In the genomic region with DNA sequence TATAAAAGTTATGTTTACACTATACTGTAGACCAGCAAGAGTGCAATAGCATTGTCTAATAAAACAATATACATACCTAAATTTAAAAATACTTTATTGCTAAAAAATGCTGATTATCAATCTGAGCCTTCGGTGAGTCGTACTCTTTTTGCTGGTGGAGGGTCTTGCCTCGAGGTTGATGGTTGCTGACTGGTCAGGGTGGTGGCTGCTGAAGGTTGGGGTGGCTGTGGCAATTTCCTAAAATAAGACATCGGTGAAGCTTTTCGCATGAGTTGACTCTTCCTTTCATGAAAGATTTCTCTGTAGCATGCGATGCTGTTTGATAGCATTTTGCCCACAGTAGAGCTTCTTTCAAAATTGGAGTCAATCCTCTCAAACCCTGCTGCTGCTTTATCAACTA, we compare ENCODE assay signal across 30 cellular contexts. TPM values are rescaled to one million over a fixed set of nuclear protein-coding genes. Genes with fewer than 3 reads are reported as not detected.
DNase-seq lines count a peak whose midpoint lies in the region; ATAC-seq, FAIRE-seq and TF ChIP-seq lines count a peak whose summit lies in the region.
"Had no signal": no experiment of that assay in that cellular context is flagged by ENCODE, and none has a peak within 500 bp of the region (broad histone marks: within the 10 kb centered on the region; RNA-seq: fewer than 3 reads in every experiment).

No MANE protein-coding gene starts in this region.

- DNase-seq in HepG2 (ENCODE audit: low spot score) (no peak), right lobe of liver (no peak), DND-41 (no peak), myocyte (ENCODE audit: low read depth) (peak; percentile 69), 8988T (no peak), HCEC 1CT (no peak), germinal center (ENCODE audit: low spot score) (no peak)
- DNase-seq: DMS153, H9, HFFc6, KBM-7, MV-4-11, NCI-H1105, NCI-H1436 treated with DMSO at 0.1 percent for 48 hours, NCI-H1930, NCI-H2107, NCI-H524 treated with DMSO at 0.1 percent for 48 hours, NCI-H82, PC-9 had no signal

- 99% methylated on average over 6 of the region's 6 CpGs for WGBS in HepG2 (ENCODE audit: low lambda C conversion rate)
- 92% methylated on average over 6 of the region's 6 CpGs for WGBS in right lobe of liver (ENCODE audit: insufficient coverage, low coverage, low lambda C conversion rate, missing lambda C conversion rate)

- CTCF ChIA-PET in HepG2 (lab: Yijun Ruan, JAX; ENCODE audit: low intra/inter-chr PET ratio, low total read pairs): no interaction called here

- H3K4me1 ChIP-seq in HepG2 (ENCODE audit: insufficient read depth, low read length) (peaks cover 38% of the 10 kb centered on the region), right lobe of liver (peaks cover 0 to 9% (median 3%) of the 10 kb centered on the region in 4 donors), DND-41 (ENCODE audit: insufficient read depth, low read length) (peaks cover 44% of the 10 kb centered on the region)

- no peaks in the 10 kb centered on the region; a peak in 1 of 5 replicates for H3K27me3 ChIP-seq in HepG2 (ENCODE audit: control insufficient read depth in 1 of 2, insufficient read depth in 2 of 2, low read length in 2 of 2)
- no peaks in the 10 kb centered on the region for H3K27me3 ChIP-seq in right lobe of liver
- no peaks in the 10 kb centered on the region for H3K27me3 ChIP-seq in DND-41 (ENCODE audit: insufficient read depth, low read length, poor library complexity)
- H3K27me3 ChIP-seq: SJCRH30 had no signal

- no peak for TF ChIP-seq EP300 in HepG2 (IDR thresholded peaks at IDR 0.05; ENCODE audit: low read depth in 2 of 2, low read length in 2 of 2)
- TF ChIP-seq EP300 in HepG2 (CRISPR knock-in tag; IDR thresholded peaks at IDR 0.05; ENCODE audit: borderline replicate concordance): no peak

- H3K79me2 ChIP-seq in HepG2 (ENCODE audit: insufficient read depth, low read length) (peaks cover 40% of the 10 kb centered on the region), DND-41 (ENCODE audit: insufficient read depth, low read length) (peaks cover 71% of the 10 kb centered on the region)

- H3K27ac ChIP-seq in HepG2 (ENCODE audit: extremely low read length, insufficient read depth, low read length) (no peak overlapping the region), right lobe of liver (no peak overlapping the region), DND-41 (ENCODE audit: low read length) (no peak overlapping the region)
- H3K27ac ChIP-seq: C4-2B, PC-9, SJCRH30 had no signal

- H4K20me1 ChIP-seq in HepG2 (ENCODE audit: insufficient read depth, low read length) (no peaks in the 10 kb centered on the region; the same call in 1 of the 2 replicates), DND-41 (ENCODE audit: insufficient read depth, low read length) (peaks cover 38% of the 10 kb centered on the region)

- no TSS peak for BruUV-seq in HepG2 (replicated peaks; lab: Mats Ljungman, UMichigan)

- intact Hi-C loops in HepG2 (cut with micrococcal nuclease; ENCODE audit: unreplicated experiment) (no loop called here), right lobe of liver (cut with DNase I) (no loop called here)

- peaks cover 4 to 11% of the 10 kb centered on the region in 2 experiments; a peak in 4 of 5 replicates for H3K36me3 ChIP-seq in HepG2 (replicated peaks in 1 of 2; ENCODE audit: control insufficient read depth in 1 of 2, insufficient read depth in 2 of 2, low read length in 2 of 2)
- H3K36me3 ChIP-seq in right lobe of liver: no peaks in the 10 kb centered on the region
- H3K36me3 ChIP-seq in DND-41 (ENCODE audit: insufficient read depth, low read length): peaks cover 38% of the 10 kb centered on the region

- H2AFZ ChIP-seq in HepG2 (ENCODE audit: low read length) (no peak overlapping the region), DND-41 (ENCODE audit: low read depth, low read length) (no peak overlapping the region)
- H2AFZ ChIP-seq: GM23338, PC-9 had no signal

- no peak for ATAC-seq in HepG2
- no peak for ATAC-seq in right lobe of liver
- ATAC-seq in DND-41 (ENCODE audit: insufficient read depth, low read depth): no peak
- ATAC-seq: GM23338, Right ventricle myocardium inferior, SK-N-SH treated with all-trans-retinoic acid at 6 μM for 48 hours had no signal

- peaks cover 9% of the 10 kb centered on the region; the same call in 1 of the 2 replicates for H3K9me3 ChIP-seq in HepG2 (ENCODE audit: low read length)
- no peaks in the 10 kb centered on the region for H3K9me3 ChIP-seq in right lobe of liver
- no peaks in the 10 kb centered on the region for H3K9me3 ChIP-seq in DND-41 (ENCODE audit: insufficient read depth, low read length, severe bottlenecking)
- H3K9me3 ChIP-seq: SJCRH30 had no signal

- TF ChIP-seq POLR2A in HepG2 (IDR thresholded peaks at IDR 0.05; ENCODE audit: insufficient read depth in 1 of 2, low read depth in 2 of 2, low read length in 2 of 2) (no peak), right lobe of liver (IDR thresholded peaks at IDR 0.05) (no peak)

- FAIRE-seq in HepG2 (lab: Jason Lieb, UNC): no peak

- TF ChIP-seq CTCF in HepG2 (CRISPR knock-in tag; IDR thresholded peaks at IDR 0.05) (no peak), right lobe of liver (IDR thresholded peaks at IDR 0.05) (no peak), DND-41 (IDR thresholded peaks at IDR 0.05; ENCODE audit: borderline replicate concordance, extremely low read depth, low read length, poor library complexity, severe bottlenecking) (no peak)

- H3K4me2 ChIP-seq in HepG2 (ENCODE audit: low read depth, low read length): no peak overlapping the region
- H3K4me2 ChIP-seq in DND-41 (ENCODE audit: insufficient read depth, low read length): peak overlapping the region; percentile 30; the same call in 1 of the 2 replicates
- H3K4me2 ChIP-seq: GM23338 had no signal

- no peak for TF ChIP-seq RAD21 in HepG2 (CRISPR knock-in tag; IDR thresholded peaks at IDR 0.05)

- H3K9ac ChIP-seq in HepG2 (ENCODE audit: insufficient read depth, low read depth, low read length) (no peak overlapping the region), DND-41 (ENCODE audit: low read depth, low read length) (no peak overlapping the region)

- H3K4me3 ChIP-seq in HepG2 (replicated peaks in 1 of 3; ENCODE audit: insufficient read depth in 1 of 3, low read depth in 2 of 3, low read length in 3 of 3) (no peak overlapping the region), right lobe of liver (no peak overlapping the region), DND-41 (ENCODE audit: low read depth in 1 of 2, low read length in 2 of 2) (no peak overlapping the region)
- H3K4me3 ChIP-seq: GM23338, PC-9, SJCRH30 had no signal

- in situ Hi-C loops in HepG2 (cut with HindIII; ENCODE audit: extremely low pct_ligation_motif_present, low pct_unique_long_range_greater_than_20kb): no loop called here

- POLR2A ChIA-PET in HepG2 (lab: Yijun Ruan, JAX): no interaction called here

RNA-seq across cellular contexts. Expression of gene TIGD1, which starts 2.4 kb away (rescaled TPM):
- 4.3 and 9.5 TPM in 2 replicates for total RNA-seq in HepG2 (2016; rRNA removed; fragmentation: Illumina TruSeq; extraction: Trizol)
- 2.2 and 3.3 TPM in 2 replicates for total RNA-seq in HepG2 (2016; cell fraction: cytosol; rRNA removed; fragmentation: Illumina TruSeq; extraction: Trizol; ENCODE audit: low read depth)
- total RNA-seq in HepG2 (2016; cell fraction: insoluble cytoplasmic fraction; rRNA removed; fragmentation: Illumina TruSeq; extraction: Trizol): 3.3 and 9.6 TPM in 2 replicates
- 3.5 and 3.7 TPM in 2 replicates for total RNA-seq in HepG2 (2016; cell fraction: membrane; rRNA removed; fragmentation: Illumina TruSeq; extraction: Trizol)
- 21.5 and 23.5 TPM in 2 replicates for total RNA-seq in HepG2 (2016; cell fraction: nucleus; rRNA removed; fragmentation: Illumina TruSeq; extraction: Trizol)
- polyA plus RNA-seq in HepG2 (2011; rRNA removed): 3.5 and 4.1 TPM in 2 replicates
- polyA plus RNA-seq in HepG2 (2011; cell fraction: cytosol; rRNA removed): 1.5 and 2.4 TPM in 2 replicates
- polyA plus RNA-seq in HepG2 (2011; cell fraction: nucleus; rRNA removed): 9.8 and 13.9 TPM in 2 replicates
- 3.0 and 5.2 TPM in 2 replicates for polyA plus RNA-seq in HepG2 (2012)
- 0.81 and 0.84 TPM in 2 replicates for polyA plus RNA-seq in HepG2 (2016; cell fraction: cytosol; fragmentation: Illumina TruSeq; extraction: Trizol; ENCODE audit: low read depth)
- 2.8 and 3.7 TPM in 2 replicates for polyA plus RNA-seq in HepG2 (2016; cell fraction: insoluble cytoplasmic fraction; fragmentation: Illumina TruSeq; extraction: Trizol; ENCODE audit: low read depth)
- polyA plus RNA-seq in HepG2 (2016; cell fraction: membrane; fragmentation: Illumina TruSeq; extraction: Trizol; ENCODE audit: low read depth): 1.3 and 1.4 TPM in 2 replicates
- 10.9 and 11.9 TPM in 2 replicates for polyA plus RNA-seq in HepG2 (2016; cell fraction: nucleus; fragmentation: Illumina TruSeq; extraction: Trizol; ENCODE audit: insufficient read depth, low read depth)
- polyA minus RNA-seq in HepG2 (2011; rRNA and poly(A)+ RNA removed; ENCODE audit: low replicate concordance): 4.3 and 8.7 TPM in 2 replicates
- 1.8 and 2.4 TPM in 2 replicates for polyA minus RNA-seq in HepG2 (2011; cell fraction: cytosol; rRNA and poly(A)+ RNA removed)
- 59.7 and 61.4 TPM in 2 replicates for polyA minus RNA-seq in HepG2 (2011; cell fraction: nucleus; rRNA and poly(A)+ RNA removed)
- 1 to 10 TPM in 3 of 6 experiments, under 1 TPM in 3; 0.68 to 1.5 (median 1.0) TPM for total RNA-seq in right lobe of liver
- total RNA-seq in myocyte: 2.1 and 3.0 TPM in 2 replicates
- 4.1 TPM for polyA plus RNA-seq in myocyte (2012)

RNA-seq across cellular contexts. Expression of gene EIF4E2, which starts 2.5 kb away (rescaled TPM):
- total RNA-seq in HepG2 (2016; rRNA removed; fragmentation: Illumina TruSeq; extraction: Trizol) (101 and 128 TPM in 2 replicates), right lobe of liver (10 to 100 TPM; 24.3 to 47.7 (median 42.0) TPM), myocyte (119 and 122 TPM in 2 replicates)
- 29.6 and 31.9 TPM in 2 replicates for total RNA-seq in HepG2 (2016; cell fraction: cytosol; rRNA removed; fragmentation: Illumina TruSeq; extraction: Trizol; ENCODE audit: low read depth)
- 108 and 125 TPM in 2 replicates for total RNA-seq in HepG2 (2016; cell fraction: insoluble cytoplasmic fraction; rRNA removed; fragmentation: Illumina TruSeq; extraction: Trizol)
- 48.3 and 55.2 TPM in 2 replicates for total RNA-seq in HepG2 (2016; cell fraction: membrane; rRNA removed; fragmentation: Illumina TruSeq; extraction: Trizol)
- 54.3 and 63.2 TPM in 2 replicates for total RNA-seq in HepG2 (2016; cell fraction: nucleus; rRNA removed; fragmentation: Illumina TruSeq; extraction: Trizol)
- polyA plus RNA-seq in HepG2 (2011; rRNA removed): 25.0 and 30.3 TPM in 2 replicates
- 27.2 and 34.2 TPM in 2 replicates for polyA plus RNA-seq in HepG2 (2011; cell fraction: cytosol; rRNA removed)
- 33.9 and 49.1 TPM in 2 replicates for polyA plus RNA-seq in HepG2 (2011; cell fraction: nucleus; rRNA removed)
- polyA plus RNA-seq in HepG2 (2012): 68.3 and 79.6 TPM in 2 replicates
- polyA plus RNA-seq in HepG2 (2016; cell fraction: cytosol; fragmentation: Illumina TruSeq; extraction: Trizol; ENCODE audit: low read depth): 33.6 and 34.9 TPM in 2 replicates
- polyA plus RNA-seq in HepG2 (2016; cell fraction: insoluble cytoplasmic fraction; fragmentation: Illumina TruSeq; extraction: Trizol; ENCODE audit: low read depth): 140 and 153 TPM in 2 replicates
- polyA plus RNA-seq in HepG2 (2016; cell fraction: membrane; fragmentation: Illumina TruSeq; extraction: Trizol; ENCODE audit: low read depth): 39.6 and 46.6 TPM in 2 replicates
- 78.2 and 79.4 TPM in 2 replicates for polyA plus RNA-seq in HepG2 (2016; cell fraction: nucleus; fragmentation: Illumina TruSeq; extraction: Trizol; ENCODE audit: insufficient read depth, low read depth)
- 14.0 and 21.7 TPM in 2 replicates for polyA minus RNA-seq in HepG2 (2011; rRNA and poly(A)+ RNA removed; ENCODE audit: low replicate concordance)
- 12.3 and 14.2 TPM in 2 replicates for polyA minus RNA-seq in HepG2 (2011; cell fraction: cytosol; rRNA and poly(A)+ RNA removed)
- 73.8 and 82.7 TPM in 2 replicates for polyA minus RNA-seq in HepG2 (2011; cell fraction: nucleus; rRNA and poly(A)+ RNA removed)
- 130 TPM for polyA plus RNA-seq in myocyte (2012)

RNA-seq across cellular contexts. Expression of gene CHRNG, which starts 8.5 kb away (rescaled TPM):
- not detected in 2 replicates for total RNA-seq in HepG2 (2016; rRNA removed; fragmentation: Illumina TruSeq; extraction: Trizol)
- not detected in 2 replicates for total RNA-seq in HepG2 (2016; cell fraction: cytosol; rRNA removed; fragmentation: Illumina TruSeq; extraction: Trizol; ENCODE audit: low read depth)
- total RNA-seq in HepG2 (2016; cell fraction: insoluble cytoplasmic fraction; rRNA removed; fragmentation: Illumina TruSeq; extraction: Trizol): not detected in 2 replicates
- not detected in 2 replicates for total RNA-seq in HepG2 (2016; cell fraction: membrane; rRNA removed; fragmentation: Illumina TruSeq; extraction: Trizol)
- total RNA-seq in HepG2 (2016; cell fraction: nucleus; rRNA removed; fragmentation: Illumina TruSeq; extraction: Trizol): not detected in 2 replicates
- polyA plus RNA-seq in HepG2 (2011; rRNA removed): not detected in 2 replicates
- polyA plus RNA-seq in HepG2 (2011; cell fraction: cytosol; rRNA removed): not detected in 2 replicates
- not detected in 2 replicates for polyA plus RNA-seq in HepG2 (2011; cell fraction: nucleus; rRNA removed)
- polyA plus RNA-seq in HepG2 (2012): 0.05 and 0.21 TPM in 2 replicates
- polyA plus RNA-seq in HepG2 (2016; cell fraction: cytosol; fragmentation: Illumina TruSeq; extraction: Trizol; ENCODE audit: low read depth): not detected in 2 replicates
- polyA plus RNA-seq in HepG2 (2016; cell fraction: insoluble cytoplasmic fraction; fragmentation: Illumina TruSeq; extraction: Trizol; ENCODE audit: low read depth): not detected in 2 replicates
- not detected in 2 replicates for polyA plus RNA-seq in HepG2 (2016; cell fraction: membrane; fragmentation: Illumina TruSeq; extraction: Trizol; ENCODE audit: low read depth)
- polyA plus RNA-seq in HepG2 (2016; cell fraction: nucleus; fragmentation: Illumina TruSeq; extraction: Trizol; ENCODE audit: insufficient read depth, low read depth): not detected in 2 replicates
- not detected in 2 replicates for polyA minus RNA-seq in HepG2 (2011; rRNA and poly(A)+ RNA removed; ENCODE audit: low replicate concordance)
- not detected in 2 replicates for polyA minus RNA-seq in HepG2 (2011; cell fraction: cytosol; rRNA and poly(A)+ RNA removed)
- not detected in 2 replicates for polyA minus RNA-seq in HepG2 (2011; cell fraction: nucleus; rRNA and poly(A)+ RNA removed)
- not detected for total RNA-seq in right lobe of liver
- total RNA-seq in myocyte: 697 and 1,132 TPM in 2 replicates
- polyA plus RNA-seq in myocyte (2012): 391 TPM
- total RNA-seq: A673, Daoy, G401, GM23338, H9, HFFc6, HT1080, MCF 10A, PC-9, Right ventricle myocardium inferior, RPMI7951 had no signal
- polyA plus RNA-seq: GM23338 had no signal

RNA-seq across cellular contexts. Expression of gene CHRND, which starts 22.0 kb away (rescaled TPM):
- 0.10 TPM in 1 of 2 replicates, not detected in the other for total RNA-seq in HepG2 (2016; rRNA removed; fragmentation: Illumina TruSeq; extraction: Trizol)
- total RNA-seq in HepG2 (2016; cell fraction: cytosol; rRNA removed; fragmentation: Illumina TruSeq; extraction: Trizol; ENCODE audit: low read depth): not detected in 2 replicates
- total RNA-seq in HepG2 (2016; cell fraction: insoluble cytoplasmic fraction; rRNA removed; fragmentation: Illumina TruSeq; extraction: Trizol): not detected in 2 replicates
- 0.07 and 0.25 TPM in 2 replicates for total RNA-seq in HepG2 (2016; cell fraction: membrane; rRNA removed; fragmentation: Illumina TruSeq; extraction: Trizol)
- not detected in 2 replicates for total RNA-seq in HepG2 (2016; cell fraction: nucleus; rRNA removed; fragmentation: Illumina TruSeq; extraction: Trizol)
- polyA plus RNA-seq in HepG2 (2011; rRNA removed): 0.13 and 0.18 TPM in 2 replicates
- 0.08 and 0.14 TPM in 2 replicates for polyA plus RNA-seq in HepG2 (2011; cell fraction: cytosol; rRNA removed)
- polyA plus RNA-seq in HepG2 (2011; cell fraction: nucleus; rRNA removed): 0.12 and 0.24 TPM in 2 replicates
- polyA plus RNA-seq in HepG2 (2012): 0.13 and 0.32 TPM in 2 replicates
- 0.10 and 0.12 TPM in 2 replicates for polyA plus RNA-seq in HepG2 (2016; cell fraction: cytosol; fragmentation: Illumina TruSeq; extraction: Trizol; ENCODE audit: low read depth)
- not detected in 2 replicates for polyA plus RNA-seq in HepG2 (2016; cell fraction: insoluble cytoplasmic fraction; fragmentation: Illumina TruSeq; extraction: Trizol; ENCODE audit: low read depth)
- polyA plus RNA-seq in HepG2 (2016; cell fraction: membrane; fragmentation: Illumina TruSeq; extraction: Trizol; ENCODE audit: low read depth): 0.11 and 0.52 TPM in 2 replicates
- polyA plus RNA-seq in HepG2 (2016; cell fraction: nucleus; fragmentation: Illumina TruSeq; extraction: Trizol; ENCODE audit: insufficient read depth, low read depth): 0.26 TPM in 1 of 2 replicates, not detected in the other
- polyA minus RNA-seq in HepG2 (2011; rRNA and poly(A)+ RNA removed; ENCODE audit: low replicate concordance): 0.28 TPM in 1 of 2 replicates, not detected in the other
- polyA minus RNA-seq in HepG2 (2011; cell fraction: cytosol; rRNA and poly(A)+ RNA removed): not detected in 2 replicates
- polyA minus RNA-seq in HepG2 (2011; cell fraction: nucleus; rRNA and poly(A)+ RNA removed): not detected in 2 replicates
- total RNA-seq in right lobe of liver: not detected
- total RNA-seq in myocyte: 273 and 339 TPM in 2 replicates
- 64.1 TPM for polyA plus RNA-seq in myocyte (2012)
- total RNA-seq: A673, Daoy, G401, H9, HFFc6, HT1080, MCF 10A, PC-9, Right ventricle myocardium inferior, RPMI7951 had no signal

RNA-seq across cellular contexts. Expression of gene PRSS56, which starts 27.8 kb away (rescaled TPM):
- not detected in 2 replicates for total RNA-seq in HepG2 (2016; rRNA removed; fragmentation: Illumina TruSeq; extraction: Trizol)
- total RNA-seq in HepG2 (2016; cell fraction: cytosol; rRNA removed; fragmentation: Illumina TruSeq; extraction: Trizol; ENCODE audit: low read depth): not detected in 2 replicates
- 0.09 TPM in 1 of 2 replicates, not detected in the other for total RNA-seq in HepG2 (2016; cell fraction: insoluble cytoplasmic fraction; rRNA removed; fragmentation: Illumina TruSeq; extraction: Trizol)
- not detected in 2 replicates for total RNA-seq in HepG2 (2016; cell fraction: membrane; rRNA removed; fragmentation: Illumina TruSeq; extraction: Trizol)
- total RNA-seq in HepG2 (2016; cell fraction: nucleus; rRNA removed; fragmentation: Illumina TruSeq; extraction: Trizol): not detected in 2 replicates
- not detected in 2 replicates for polyA plus RNA-seq in HepG2 (2011; rRNA removed)
- polyA plus RNA-seq in HepG2 (2011; cell fraction: cytosol; rRNA removed): not detected in 2 replicates
- polyA plus RNA-seq in HepG2 (2011; cell fraction: nucleus; rRNA removed): not detected in 2 replicates
- not detected in 2 replicates for polyA plus RNA-seq in HepG2 (2012)
- polyA plus RNA-seq in HepG2 (2016; cell fraction: cytosol; fragmentation: Illumina TruSeq; extraction: Trizol; ENCODE audit: low read depth): not detected in 2 replicates
- not detected in 2 replicates for polyA plus RNA-seq in HepG2 (2016; cell fraction: insoluble cytoplasmic fraction; fragmentation: Illumina TruSeq; extraction: Trizol; ENCODE audit: low read depth)
- polyA plus RNA-seq in HepG2 (2016; cell fraction: membrane; fragmentation: Illumina TruSeq; extraction: Trizol; ENCODE audit: low read depth): not detected in 2 replicates
- not detected in 2 replicates for polyA plus RNA-seq in HepG2 (2016; cell fraction: nucleus; fragmentation: Illumina TruSeq; extraction: Trizol; ENCODE audit: insufficient read depth, low read depth)
- not detected in 2 replicates for polyA minus RNA-seq in HepG2 (2011; rRNA and poly(A)+ RNA removed; ENCODE audit: low replicate concordance)
- not detected in 2 replicates for polyA minus RNA-seq in HepG2 (2011; cell fraction: cytosol; rRNA and poly(A)+ RNA removed)
- polyA minus RNA-seq in HepG2 (2011; cell fraction: nucleus; rRNA and poly(A)+ RNA removed): not detected in 2 replicates
- under 1 TPM in 1 of 6 experiments, not detected in 5; 0.19 TPM for total RNA-seq in right lobe of liver
- total RNA-seq in myocyte: 2.5 and 6.5 TPM in 2 replicates
- 1.2 TPM for polyA plus RNA-seq in myocyte (2012)
- total RNA-seq: A673, Daoy, G401, H9, HFFc6, HT1080, MCF 10A, PC-9, RPMI7951 had no signal

Comparison
In these comparisons a context has a peak if more than half of its experiments do, and no peak if none do; other contexts are left out.
1. RNA of gene CHRNG, which starts 8.5 kb away (total RNA-seq): 697 to 1,132 TPM in myocyte; not detected in HepG2 and not detected in right lobe of liver; every median in the first group is over 100 times any median in the second.